In genomic region chr5:96934695-96935555, GRCh38 we compare ENCODE assay signal across 8 cellular contexts. TPM values are rescaled to one million over a fixed set of nuclear protein-coding genes. Genes with fewer than 3 reads are reported as not detected.
DNase-seq lines count a peak whose midpoint lies in the region; TF ChIP-seq lines count a peak whose summit lies in the region.

No MANE protein-coding gene starts in this region.

- H3K4me3 Mint-ChIP-seq in activated naive CD4-positive, alpha-beta T cell treated with anti-CD3 and anti-CD28 coated beads, Interleukin-2, amount 10 ng/mL, durations not matched to agents 7 days and 5 days = peak overlapping the region; percentile 84

- H3K4me3 ChIP-seq in HFF-Myc (replicated peaks; ENCODE audit: low read depth, low read length) = peak overlapping the region; percentile 79
- H3K4me3 ChIP-seq in SJSA1 = peak overlapping the region; percentile 62

- peak overlapping the region; percentile 99 for H3K27ac Mint-ChIP-seq in activated naive CD4-positive, alpha-beta T cell treated with anti-CD3 and anti-CD28 coated beads, Interleukin-2, amount 10 ng/mL, durations not matched to agents 7 days and 5 days

- H3K4me1 ChIP-seq in SJSA1 (replicated peaks) = peaks cover 20% of the 10 kb centered on the region

- H3K27ac ChIP-seq in SJSA1 = peak overlapping the region; percentile 90

- H3K36me3 ChIP-seq in SJSA1 = no peaks in the 10 kb centered on the region

- peaks cover 61% of the 10 kb centered on the region for H3K4me1 Mint-ChIP-seq in activated naive CD4-positive, alpha-beta T cell treated with anti-CD3 and anti-CD28 coated beads, Interleukin-2, amount 10 ng/mL, durations not matched to agents 7 days and 5 days

- peaks cover 39% of the 10 kb centered on the region for H3K36me3 Mint-ChIP-seq in activated naive CD4-positive, alpha-beta T cell treated with anti-CD3 and anti-CD28 coated beads, Interleukin-2, amount 10 ng/mL, durations not matched to agents 7 days and 5 days

- CTCF ChIA-PET in activated naive CD4-positive, alpha-beta T cell treated with anti-CD3 and anti-CD28 coated beads, Interleukin-2, amount 10 ng/mL, durations not matched to agents 7 days and 5 days (lab: Charles Lee) = no interaction called here

- H3K9me3 Mint-ChIP-seq in activated naive CD4-positive, alpha-beta T cell treated with anti-CD3 and anti-CD28 coated beads, Interleukin-2, amount 10 ng/mL, durations not matched to agents 7 days and 5 days = no peaks in the 10 kb centered on the region

- no peaks in the 10 kb centered on the region for H3K9me3 ChIP-seq in SJSA1 (replicated peaks)

- H3K27me3 Mint-ChIP-seq in activated naive CD4-positive, alpha-beta T cell treated with anti-CD3 and anti-CD28 coated beads, Interleukin-2, amount 10 ng/mL, durations not matched to agents 7 days and 5 days = no peaks in the 10 kb centered on the region

- DNase-seq in GM03348 (ENCODE audit: low spot score) = peak; percentile 94
- DNase-seq in HFF-Myc (ENCODE audit: extremely low read depth, low read depth) = peak; percentile 63
- peak; percentile 94 for DNase-seq in MV-4-11 (lab: John Stamatoyannopoulos, UW)
- peak; percentile 92 to 97 for DNase-seq in SJSA1 (ENCODE audit: low read depth in 1 of 2, low spot score in 2 of 2)
- peak; percentile 95 for DNase-seq in activated naive CD4-positive, alpha-beta T cell treated with anti-CD3 and anti-CD28 coated beads, Interleukin-2, amount 10 ng/mL, durations not matched to agents 7 days and 5 days
- peak; percentile 86 for DNase-seq in germinal center (ENCODE audit: low spot score)
- peak; percentile 60 for DNase-seq in non-pigmented ciliary epithelial cell (ENCODE audit: low read depth)
- peak; percentile 93 for DNase-seq in superior temporal gyrus (ENCODE audit: extremely low spot score)

- no peak for TF ChIP-seq CTCF in HFF-Myc (IDR thresholded peaks at IDR 0.05; ENCODE audit: low read depth, low read length, missing control alignments)

- H3K27me3 ChIP-seq in SJSA1 (replicated peaks) = no peaks in the 10 kb centered on the region

RNA-seq across cellular contexts. Expression of gene LNPEP, which starts 1.0 kb away (rescaled TPM):
- 16.0 and 23.7 TPM in 2 replicates for total RNA-seq in SJSA1 (2014; rRNA removed; shearing (Covaris generic))

RNA-seq across cellular contexts. Expression of gene ERAP2, which starts 58.6 kb away (rescaled TPM):
- 25.1 and 33.1 TPM in 2 replicates for total RNA-seq in SJSA1 (2014; rRNA removed; shearing (Covaris generic))

Comparison
In these comparisons a context has a peak if more than half of its experiments do, and no peak if none do; other contexts are left out.
1. Peak in every context shown above with its lines: DNase-seq, H3K4me3 ChIP-seq and H3K27ac ChIP-seq.